Comparison of ENCODE assay signal across 8 cellular contexts in the genomic region with DNA sequence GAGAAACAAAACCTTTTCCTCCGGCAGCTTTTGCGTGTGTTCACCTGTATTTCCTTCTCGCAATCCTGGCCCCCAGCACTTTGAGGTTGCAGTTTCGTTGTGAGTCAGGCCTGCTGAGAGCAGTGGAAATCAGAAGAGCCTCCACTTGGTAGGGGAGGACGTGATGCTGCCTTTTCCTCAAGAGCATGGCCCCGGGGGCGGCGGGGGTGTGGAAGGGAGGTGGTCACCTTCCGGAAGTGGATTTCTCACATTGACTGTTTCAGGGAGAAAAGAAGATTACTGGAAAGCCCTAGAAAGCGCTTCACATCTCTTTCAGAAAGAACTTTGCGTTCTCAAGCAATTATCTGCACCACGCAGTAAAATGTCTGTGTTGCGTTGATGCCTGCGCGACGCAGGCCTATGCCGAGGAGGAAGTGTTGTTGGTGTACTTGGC.
DNase-seq lines count a peak whose midpoint lies in the region; ATAC-seq lines count a peak whose summit lies in the region.

No MANE protein-coding gene starts in this region.

- peak; percentile 61 for ATAC-seq in GM21390 (IDR thresholded peaks at IDR 0.05; ENCODE audit: unreplicated experiment)
- ATAC-seq in HG03575 (IDR thresholded peaks at IDR 0.05; ENCODE audit: extremely low read depth, insufficient number of reproducible peaks, low FRiP score, unreplicated experiment): peak; percentile 37

- peak; percentile 28 to 53 (median 40) for DNase-seq in activated naive CD4-positive, alpha-beta T cell (lab: John Stamatoyannopoulos, UW)
- peak; percentile 93 for DNase-seq in stimulated activated CD8-positive, alpha-beta memory T cell treated with anti-CD3 and anti-CD28 coated beads, Interleukin-4, amount 100 ng/mL, for 48 hours
- DNase-seq in AG20443 (ENCODE audit: low spot score) (no peak), hippocampal formation (lab: John Stamatoyannopoulos, UW) (no peak), SIG-M5 treated with dmso at 0.1 percent for 504 hours (lab: John Stamatoyannopoulos, UW; ENCODE audit: unreplicated experiment) (no peak), NCI-H2171 (lab: John Stamatoyannopoulos, UW) (no peak)

Comparison
In these comparisons a context has a peak if more than half of its experiments do, and no peak if none do; other contexts are left out.
1. DNase-seq: peak in activated naive CD4-positive, alpha-beta T cell (4 of 4) and stimulated activated CD8-positive, alpha-beta memory T cell treated with anti-CD3 and anti-CD28 coated beads, Interleukin-4, amount 100 ng/mL, for 48 hours (single experiment); none in AG20443 (single experiment), hippocampal formation (0 of 2), SIG-M5 treated with dmso at 0.1 percent for 504 hours (single experiment) and NCI-H2171 (single experiment).